16 cellular contexts compared by ENCODE assay signal in the genomic region with DNA sequence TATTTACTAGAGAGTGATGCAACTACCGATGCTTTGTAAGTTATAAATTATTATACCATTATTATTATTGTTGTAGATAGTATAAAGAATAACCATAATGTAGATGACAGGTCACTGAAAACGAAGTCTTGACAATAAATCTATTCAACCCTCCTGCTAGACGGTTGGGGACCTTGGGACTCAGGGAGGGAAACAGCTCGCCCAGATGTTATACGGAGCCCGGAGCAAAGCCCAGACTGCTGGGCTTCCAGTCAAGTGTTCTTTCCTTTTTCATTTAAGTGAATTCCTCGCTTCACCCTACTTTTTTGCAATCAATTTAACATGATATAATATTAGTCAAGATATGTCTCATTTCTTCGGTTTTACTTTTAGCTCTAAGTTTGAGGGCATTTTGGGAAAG.
DNase-seq lines count a peak whose midpoint lies in the region; ATAC-seq and TF ChIP-seq lines count a peak whose summit lies in the region.
"Had no signal": no experiment of that assay in that cellular context is flagged by ENCODE, and none has a peak within 500 bp of the region (broad histone marks: within the 10 kb centered on the region; RNA-seq: fewer than 3 reads in every experiment).

No MANE protein-coding gene starts in this region.

- no peak for DNase-seq in left ventricle myocardium inferior
- no peak for DNase-seq in Right ventricle myocardium superior
- no peak for DNase-seq in RWPE2 (ENCODE audit: low spot score)
- DNase-seq in mesothelial cell of epicardium (ENCODE audit: low spot score in 2 of 2, unreplicated experiment in 2 of 2): no peak
- DNase-seq in coronary artery (ENCODE audit: low spot score): no peak
- DNase-seq: CD4-positive, alpha-beta memory T cell; COR-L47; DND-41; GDM1; GOT3; HFFc6 had no signal

- H3K36me3 Mint-ChIP-seq in mesothelial cell of epicardium: no peaks in the 10 kb centered on the region
- H3K36me3 Mint-ChIP-seq: CD4-positive, alpha-beta memory T cell had no signal

- peaks cover 70% of the 10 kb centered on the region for H3K4me1 Mint-ChIP-seq in mesothelial cell of epicardium

- no peaks in the 10 kb centered on the region for H3K27me3 Mint-ChIP-seq in mesothelial cell of epicardium (ENCODE audit: low read depth)
- H3K27me3 Mint-ChIP-seq: CD4-positive, alpha-beta memory T cell had no signal

- H3K27ac ChIP-seq in left ventricle myocardium inferior (replicated peaks) (peak overlapping the region; percentile 18), RWPE2 (ENCODE audit: poor library complexity, severe bottlenecking) (peak overlapping the region; percentile 43), coronary artery (no peak overlapping the region)

- peaks cover 4% of the 10 kb centered on the region for H3K27me3 ChIP-seq in left ventricle myocardium inferior (ENCODE audit: low read depth)
- no peaks in the 10 kb centered on the region for H3K27me3 ChIP-seq in RWPE2 (ENCODE audit: insufficient read depth, poor library complexity, severe bottlenecking)

- TF ChIP-seq CTCF in left ventricle myocardium inferior (IDR thresholded peaks at IDR 0.05; ENCODE audit: borderline replicate concordance): no peak
- no peak for TF ChIP-seq CTCF in RWPE2 (IDR thresholded peaks at IDR 0.05; ENCODE audit: poor library complexity, severe bottlenecking)
- TF ChIP-seq CTCF in mesothelial cell of epicardium (IDR thresholded peaks at IDR 0.05; ENCODE audit: unreplicated experiment): no peak
- no peak for TF ChIP-seq CTCF in coronary artery (IDR thresholded peaks at IDR 0.05)

- no peaks in the 10 kb centered on the region for H3K9me3 Mint-ChIP-seq in mesothelial cell of epicardium

- ATAC-seq in Right ventricle myocardium superior (ENCODE audit: poor library complexity) (no peak), RWPE2 (ENCODE audit: low read depth) (no peak), GM19395 (IDR thresholded peaks at IDR 0.05; ENCODE audit: unreplicated experiment) (no peak), HG02973 (IDR thresholded peaks at IDR 0.05; ENCODE audit: unreplicated experiment) (no peak)
- ATAC-seq: HepG2 had no signal

- peaks cover 14% of the 10 kb centered on the region for H3K9me3 ChIP-seq in left ventricle myocardium inferior (replicated peaks)
- no peaks in the 10 kb centered on the region for H3K9me3 ChIP-seq in RWPE2 (ENCODE audit: severe bottlenecking)
- H3K9me3 ChIP-seq: BE2C, HAP-1 had no signal

- H3K4me3 ChIP-seq in left ventricle myocardium inferior: no peak overlapping the region
- no peak overlapping the region for H3K4me3 ChIP-seq in RWPE2 (ENCODE audit: severe bottlenecking)
- H3K4me3 ChIP-seq in coronary artery: no peak overlapping the region
- H3K4me3 ChIP-seq: HAP-1 had no signal

- no peak overlapping the region for H3K4me3 Mint-ChIP-seq in mesothelial cell of epicardium
- H3K4me3 Mint-ChIP-seq: CD4-positive, alpha-beta memory T cell; HFFc6 had no signal

- H3K27ac Mint-ChIP-seq in mesothelial cell of epicardium: peak overlapping the region; percentile 83
- H3K27ac Mint-ChIP-seq: CD4-positive, alpha-beta memory T cell; HFFc6 had no signal

- H3K36me3 ChIP-seq in left ventricle myocardium inferior: no peaks in the 10 kb centered on the region
- no peaks in the 10 kb centered on the region for H3K36me3 ChIP-seq in RWPE2 (ENCODE audit: low read depth)
- H3K36me3 ChIP-seq: BE2C, HAP-1 had no signal

- H3K4me1 ChIP-seq in left ventricle myocardium inferior (no peaks in the 10 kb centered on the region), RWPE2 (ENCODE audit: insufficient read depth, poor library complexity, severe bottlenecking) (peaks cover 9% of the 10 kb centered on the region)
- H3K4me1 ChIP-seq: BE2C, HAP-1 had no signal

- intact Hi-C loops in left ventricle myocardium inferior (cut with micrococcal nuclease) (no loop called here), Right ventricle myocardium superior (cut with DNase I) (no loop called here)

Comparison
In these comparisons a context has a peak if more than half of its experiments do, and no peak if none do; other contexts are left out.
1. H3K27ac ChIP-seq: peak in left ventricle myocardium inferior (single experiment) and RWPE2 (single experiment); none in coronary artery (0 of 2).